Comparison of ENCODE assay signal across 1 cellular context in genomic region chr20:49889943-49890650, GRCh38.
TF ChIP-seq lines count a peak whose summit lies in the region.

No MANE protein-coding gene starts in this region.

TF ChIP-seq in HepG2, 621 proteins besides CTCF, POLR2A, EP300 and RAD21 (continued from another document and continues in another):
- TF ChIP-seq, protein P1, sequence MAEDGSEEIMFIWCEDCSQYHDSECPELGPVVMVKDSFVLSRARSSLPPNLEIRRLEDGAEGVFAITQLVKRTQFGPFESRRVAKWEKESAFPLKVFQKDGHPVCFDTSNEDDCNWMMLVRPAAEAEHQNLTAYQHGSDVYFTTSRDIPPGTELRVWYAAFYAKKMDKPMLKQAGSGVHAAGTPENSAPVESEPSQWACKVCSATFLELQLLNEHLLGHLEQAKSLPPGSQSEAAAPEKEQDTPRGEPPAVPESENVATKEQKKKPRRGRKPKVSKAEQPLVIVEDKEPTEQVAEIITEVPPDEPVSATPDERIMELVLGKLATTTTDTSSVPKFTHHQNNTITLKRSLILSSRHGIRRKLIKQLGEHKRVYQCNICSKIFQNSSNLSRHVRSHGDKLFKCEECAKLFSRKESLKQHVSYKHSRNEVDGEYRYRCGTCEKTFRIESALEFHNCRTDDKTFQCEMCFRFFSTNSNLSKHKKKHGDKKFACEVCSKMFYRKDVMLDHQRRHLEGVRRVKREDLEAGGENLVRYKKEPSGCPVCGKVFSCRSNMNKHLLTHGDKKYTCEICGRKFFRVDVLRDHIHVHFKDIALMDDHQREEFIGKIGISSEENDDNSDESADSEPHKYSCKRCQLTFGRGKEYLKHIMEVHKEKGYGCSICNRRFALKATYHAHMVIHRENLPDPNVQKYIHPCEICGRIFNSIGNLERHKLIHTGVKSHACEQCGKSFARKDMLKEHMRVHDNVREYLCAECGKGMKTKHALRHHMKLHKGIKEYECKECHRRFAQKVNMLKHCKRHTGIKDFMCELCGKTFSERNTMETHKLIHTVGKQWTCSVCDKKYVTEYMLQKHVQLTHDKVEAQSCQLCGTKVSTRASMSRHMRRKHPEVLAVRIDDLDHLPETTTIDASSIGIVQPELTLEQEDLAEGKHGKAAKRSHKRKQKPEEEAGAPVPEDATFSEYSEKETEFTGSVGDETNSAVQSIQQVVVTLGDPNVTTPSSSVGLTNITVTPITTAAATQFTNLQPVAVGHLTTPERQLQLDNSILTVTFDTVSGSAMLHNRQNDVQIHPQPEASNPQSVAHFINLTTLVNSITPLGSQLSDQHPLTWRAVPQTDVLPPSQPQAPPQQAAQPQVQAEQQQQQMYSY (CRISPR knock-in tag; IDR thresholded peaks at IDR 0.05) = no peak
- TF ChIP-seq STAG1 (CRISPR knock-in tag; IDR thresholded peaks at IDR 0.05) (peak; percentile 62), ZNF296 (CRISPR knock-in tag; conservative IDR thresholded peaks at IDR 0.05) (no peak), ZFP62 (CRISPR knock-in tag; IDR thresholded peaks at IDR 0.05) (no peak), SOX5 (CRISPR knock-in tag; IDR thresholded peaks at IDR 0.05; ENCODE audit: borderline replicate concordance) (no peak), PAWR (CRISPR knock-in tag; IDR thresholded peaks at IDR 0.05; ENCODE audit: borderline replicate concordance) (no peak), TOPORS (CRISPR knock-in tag; IDR thresholded peaks at IDR 0.05) (no peak), ZFP1 (CRISPR knock-in tag; IDR thresholded peaks at IDR 0.05) (no peak), YEATS2 (CRISPR knock-in tag; IDR thresholded peaks at IDR 0.05; ENCODE audit: borderline replicate concordance) (no peak), DRAP1 (CRISPR knock-in tag; IDR thresholded peaks at IDR 0.05) (no peak), STAT6 (CRISPR knock-in tag; IDR thresholded peaks at IDR 0.05; ENCODE audit: borderline replicate concordance) (no peak), YY1 (IDR thresholded peaks at IDR 0.05; ENCODE audit: insufficient read depth, insufficient replicate concordance, low read depth, low read length) (no peak), RFXAP (CRISPR knock-in tag; IDR thresholded peaks at IDR 0.05; ENCODE audit: borderline replicate concordance) (no peak), HOXD1 (CRISPR knock-in tag; IDR thresholded peaks at IDR 0.05) (no peak), FUBP1 (CRISPR knock-in tag; IDR thresholded peaks at IDR 0.05; ENCODE audit: borderline replicate concordance) (no peak), ZNF841 (CRISPR knock-in tag; IDR thresholded peaks at IDR 0.05; ENCODE audit: borderline replicate concordance) (no peak), ZNF816 (CRISPR knock-in tag; IDR thresholded peaks at IDR 0.05; ENCODE audit: borderline replicate concordance) (no peak), ZXDC (CRISPR knock-in tag; IDR thresholded peaks at IDR 0.05) (0 out of 2 replicates have a peak, but pooled peaks have one; percentile 35), ZNF674 (CRISPR knock-in tag; IDR thresholded peaks at IDR 0.05; ENCODE audit: low read depth) (no peak), MTA1 (CRISPR knock-in tag; IDR thresholded peaks at IDR 0.05; ENCODE audit: borderline replicate concordance) (no peak), ATF4 (CRISPR knock-in tag; IDR thresholded peaks at IDR 0.05) (no peak), ZBTB7B (CRISPR knock-in tag; IDR thresholded peaks at IDR 0.05) (no peak), ZNF18 (CRISPR knock-in tag; IDR thresholded peaks at IDR 0.05; ENCODE audit: insufficient replicate concordance) (no peak), CBX2 (IDR thresholded peaks at IDR 0.05; ENCODE audit: low read depth, low read length) (no peak), CBX2 (CRISPR knock-in tag; IDR thresholded peaks at IDR 0.05; ENCODE audit: low read depth) (no peak), IRX3 (CRISPR knock-in tag; IDR thresholded peaks at IDR 0.05; ENCODE audit: borderline replicate concordance, low read depth) (no peak), BRD4 (CRISPR knock-in tag; IDR thresholded peaks at IDR 0.05) (no peak)
- TF ChIP-seq, protein P2, sequence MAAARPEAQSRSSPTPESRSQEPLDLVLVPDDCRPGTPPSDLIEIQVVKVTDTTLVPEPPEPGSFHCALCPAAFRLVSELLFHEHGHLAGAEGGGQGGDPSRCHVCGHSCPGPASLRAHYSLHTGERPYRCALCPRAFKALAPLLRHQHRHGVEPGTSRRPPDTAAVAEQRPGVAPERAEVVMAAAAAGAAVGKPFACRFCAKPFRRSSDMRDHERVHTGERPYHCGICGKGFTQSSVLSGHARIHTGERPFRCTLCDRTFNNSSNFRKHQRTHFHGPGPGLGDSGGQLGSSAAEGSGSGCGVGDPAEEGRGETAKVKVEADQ (CRISPR knock-in tag; IDR thresholded peaks at IDR 0.05; ENCODE audit: borderline replicate concordance) = no peak
- TF ChIP-seq, protein P3, sequence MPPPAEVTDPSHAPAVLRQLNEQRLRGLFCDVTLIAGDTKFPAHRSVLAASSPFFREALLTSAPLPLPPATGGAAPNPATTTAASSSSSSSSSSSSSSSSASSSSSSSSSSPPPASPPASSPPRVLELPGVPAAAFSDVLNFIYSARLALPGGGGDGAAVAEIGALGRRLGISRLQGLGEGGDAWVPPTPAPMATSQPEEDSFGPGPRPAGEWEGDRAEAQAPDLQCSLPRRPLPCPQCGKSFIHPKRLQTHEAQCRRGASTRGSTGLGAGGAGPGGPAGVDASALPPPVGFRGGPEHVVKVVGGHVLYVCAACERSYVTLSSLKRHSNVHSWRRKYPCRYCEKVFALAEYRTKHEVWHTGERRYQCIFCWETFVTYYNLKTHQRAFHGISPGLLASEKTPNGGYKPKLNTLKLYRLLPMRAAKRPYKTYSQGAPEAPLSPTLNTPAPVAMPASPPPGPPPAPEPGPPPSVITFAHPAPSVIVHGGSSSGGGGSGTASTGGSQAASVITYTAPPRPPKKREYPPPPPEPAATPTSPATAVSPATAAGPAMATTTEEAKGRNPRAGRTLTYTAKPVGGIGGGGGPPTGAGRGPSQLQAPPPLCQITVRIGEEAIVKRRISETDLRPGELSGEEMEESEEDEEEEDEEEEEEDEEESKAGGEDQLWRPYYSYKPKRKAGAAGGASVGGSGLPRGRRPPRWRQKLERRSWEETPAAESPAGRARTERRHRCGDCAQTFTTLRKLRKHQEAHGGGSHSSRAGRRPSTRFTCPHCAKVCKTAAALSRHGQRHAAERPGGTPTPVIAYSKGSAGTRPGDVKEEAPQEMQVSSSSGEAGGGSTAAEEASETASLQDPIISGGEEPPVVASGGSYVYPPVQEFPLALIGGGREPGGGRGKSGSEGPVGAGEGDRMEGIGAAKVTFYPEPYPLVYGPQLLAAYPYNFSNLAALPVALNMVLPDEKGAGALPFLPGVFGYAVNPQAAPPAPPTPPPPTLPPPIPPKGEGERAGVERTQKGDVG (CRISPR knock-in tag; IDR thresholded peaks at IDR 0.05; ENCODE audit: borderline replicate concordance) = no peak
- TF ChIP-seq, protein P4, sequence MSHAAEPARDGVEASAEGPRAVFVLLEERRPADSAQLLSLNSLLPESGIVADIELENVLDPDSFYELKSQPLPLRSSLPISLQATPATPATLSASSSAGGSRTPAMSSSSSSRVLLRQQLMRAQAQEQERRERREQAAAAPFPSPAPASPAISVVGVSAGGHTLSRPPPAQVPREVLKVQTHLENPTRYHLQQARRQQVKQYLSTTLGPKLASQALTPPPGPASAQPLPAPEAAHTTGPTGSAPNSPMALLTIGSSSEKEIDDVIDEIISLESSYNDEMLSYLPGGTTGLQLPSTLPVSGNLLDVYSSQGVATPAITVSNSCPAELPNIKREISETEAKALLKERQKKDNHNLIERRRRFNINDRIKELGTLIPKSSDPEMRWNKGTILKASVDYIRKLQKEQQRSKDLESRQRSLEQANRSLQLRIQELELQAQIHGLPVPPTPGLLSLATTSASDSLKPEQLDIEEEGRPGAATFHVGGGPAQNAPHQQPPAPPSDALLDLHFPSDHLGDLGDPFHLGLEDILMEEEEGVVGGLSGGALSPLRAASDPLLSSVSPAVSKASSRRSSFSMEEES (CRISPR knock-in tag; IDR thresholded peaks at IDR 0.05) = no peak
- TF ChIP-seq, protein P5, sequence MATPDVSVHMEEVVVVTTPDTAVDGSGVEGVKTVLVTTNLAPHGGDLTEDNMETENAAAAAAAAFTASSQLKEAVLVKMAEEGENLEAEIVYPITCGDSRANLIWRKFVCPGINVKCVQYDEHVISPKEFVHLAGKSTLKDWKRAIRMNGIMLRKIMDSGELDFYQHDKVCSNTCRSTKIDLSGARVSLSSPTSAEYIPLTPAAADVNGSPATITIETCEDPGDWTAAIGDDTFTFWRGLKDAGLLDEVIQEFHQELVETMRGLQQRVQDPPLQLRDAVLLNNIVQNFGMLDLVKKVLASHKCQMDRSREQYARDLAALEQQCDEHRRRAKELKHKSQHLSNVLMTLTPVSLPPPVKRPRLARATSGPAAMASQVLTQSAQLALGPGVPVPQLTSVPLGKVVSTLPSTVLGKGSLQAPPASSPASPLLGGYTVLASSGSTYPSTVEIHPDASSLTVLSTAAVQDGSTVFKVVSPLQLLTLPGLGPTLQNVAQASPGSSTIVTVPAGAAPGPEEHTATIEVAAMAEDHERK (CRISPR knock-in tag; IDR thresholded peaks at IDR 0.05; ENCODE audit: low read depth) = no peak
- TF ChIP-seq, protein P6, sequence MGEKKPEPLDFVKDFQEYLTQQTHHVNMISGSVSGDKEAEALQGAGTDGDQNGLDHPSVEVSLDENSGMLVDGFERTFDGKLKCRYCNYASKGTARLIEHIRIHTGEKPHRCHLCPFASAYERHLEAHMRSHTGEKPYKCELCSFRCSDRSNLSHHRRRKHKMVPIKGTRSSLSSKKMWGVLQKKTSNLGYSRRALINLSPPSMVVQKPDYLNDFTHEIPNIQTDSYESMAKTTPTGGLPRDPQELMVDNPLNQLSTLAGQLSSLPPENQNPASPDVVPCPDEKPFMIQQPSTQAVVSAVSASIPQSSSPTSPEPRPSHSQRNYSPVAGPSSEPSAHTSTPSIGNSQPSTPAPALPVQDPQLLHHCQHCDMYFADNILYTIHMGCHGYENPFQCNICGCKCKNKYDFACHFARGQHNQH (CRISPR knock-in tag; IDR thresholded peaks at IDR 0.05) = 0 out of 2 replicates have a peak, but pooled peaks have one; percentile 4
